Comparison of ENCODE assay signal across 8 cellular contexts in genomic region chr11:125348704-125349635, GRCh38.
DNase-seq lines count a peak whose midpoint lies in the region; ATAC-seq and TF ChIP-seq lines count a peak whose summit lies in the region.

No MANE protein-coding gene starts in this region.

- no peaks in the 10 kb centered on the region for H3K4me1 Mint-ChIP-seq in activated B cell treated with CpG ODN at 0.5 μM for 24 hours

- no peaks in the 10 kb centered on the region for H3K36me3 ChIP-seq in colonic mucosa

- H3K9ac ChIP-seq in colonic mucosa (ENCODE audit: low read depth in 2 of 2, low read length in 2 of 2): no peak overlapping the region

- no peaks in the 10 kb centered on the region for H3K27me3 ChIP-seq in colonic mucosa

- intact Hi-C loops in activated B cell treated with CpG ODN at 0.5 μM for 24 hours (cut with micrococcal nuclease): loop anchor here (1.0 to 2.0 kb wide), 2 partner anchors 56 to 387 kb away; no protein-coding TSS in a partner anchor
- intact Hi-C loops in colonic mucosa (cut with DNase I): loop anchor here (5.0 to 10.0 kb wide), 4 partner anchors 187 to 387 kb away; partner anchors contain the start of gene PKNOX2

- peak; percentile 19 to 48 for DNase-seq in NCI-H524 (lab: John Stamatoyannopoulos, UW)
- no peak for DNase-seq in NCI-H524 treated with DMSO at 0.1 percent for 48 hours (lab: John Stamatoyannopoulos, UW)
- peak; percentile 31 for DNase-seq in activated B cell treated with CpG ODN at 0.5 μM for 24 hours
- peak; percentile 48 for DNase-seq in colonic mucosa
- peak; percentile 66 for DNase-seq in medulla oblongata (ENCODE audit: extremely low spot score)
- peak; percentile 13 for DNase-seq in stimulated activated CD8-positive, alpha-beta memory T cell treated with anti-CD3 and anti-CD28 coated beads, Interleukin-7, amount 100 ng/mL, for 24 hours (ENCODE audit: low read depth)

- TF ChIP-seq CTCF in activated B cell treated with CpG ODN at 0.5 μM for 24 hours (IDR thresholded peaks at IDR 0.05) (peak; percentile 40), colonic mucosa (IDR thresholded peaks at IDR 0.05) (peak; percentile 88)

- POLR2A ChIA-PET in activated B cell treated with CpG ODN at 0.5 μM for 24 hours (lab: Charles Lee): no interaction called here

- peaks cover 21% of the 10 kb centered on the region for H3K27me3 Mint-ChIP-seq in activated B cell treated with CpG ODN at 0.5 μM for 24 hours

- CTCF ChIA-PET in activated B cell treated with CpG ODN at 0.5 μM for 24 hours (lab: Charles Lee): no interaction called here

- no peaks in the 10 kb centered on the region for H3K9me3 ChIP-seq in colonic mucosa

- peak; percentile 47 for TF ChIP-seq RAD21 in Ishikawa (IDR thresholded peaks at IDR 0.05; ENCODE audit: low read depth)

- no peak overlapping the region for H3K27ac ChIP-seq in colonic mucosa

- no peaks in the 10 kb centered on the region for H3K9me3 Mint-ChIP-seq in activated B cell treated with CpG ODN at 0.5 μM for 24 hours

- no peaks in the 10 kb centered on the region for H3K36me3 Mint-ChIP-seq in activated B cell treated with CpG ODN at 0.5 μM for 24 hours (ENCODE audit: low read depth)

- TF ChIP-seq EP300 in Ishikawa (IDR thresholded peaks at IDR 0.05; ENCODE audit: borderline replicate concordance): no peak

- H3K4me3 ChIP-seq in colonic mucosa: no peak overlapping the region

- no peak overlapping the region for H3K4me3 Mint-ChIP-seq in activated B cell treated with CpG ODN at 0.5 μM for 24 hours

- H3K27ac Mint-ChIP-seq in activated B cell treated with CpG ODN at 0.5 μM for 24 hours: no peak overlapping the region

- no peaks in the 10 kb centered on the region for H3K4me1 ChIP-seq in colonic mucosa

- ATAC-seq in activated B cell treated with CpG ODN at 0.5 μM for 24 hours (ENCODE audit: low read depth) (peak; percentile 54), GM21515 (IDR thresholded peaks at IDR 0.05; ENCODE audit: unreplicated experiment) (no peak)

TF ChIP-seq in Ishikawa, 13 proteins besides CTCF, POLR2A, EP300 and RAD21:
- no peak for TF ChIP-seq EGR1 (IDR thresholded peaks at IDR 0.05)
- no peak for TF ChIP-seq TAF1 (IDR thresholded peaks at IDR 0.05; ENCODE audit: low read depth)
- TF ChIP-seq USF1 (IDR thresholded peaks at IDR 0.05): no peak
- TF ChIP-seq CREB1 (IDR thresholded peaks at IDR 0.05; ENCODE audit: low read depth): no peak
- no peak for TF ChIP-seq TEAD4 (IDR thresholded peaks at IDR 0.05)
- no peak for TF ChIP-seq FOXM1 (IDR thresholded peaks at IDR 0.05; ENCODE audit: borderline replicate concordance, low read depth)
- TF ChIP-seq REST (IDR thresholded peaks at IDR 0.05; ENCODE audit: low read depth): no peak
- TF ChIP-seq YY1 (IDR thresholded peaks at IDR 0.05; ENCODE audit: low read depth): no peak
- no peak for TF ChIP-seq CEBPB (IDR thresholded peaks at IDR 0.05)
- TF ChIP-seq NFIC (IDR thresholded peaks at IDR 0.05): no peak
- no peak for TF ChIP-seq TCF12 (IDR thresholded peaks at IDR 0.05; ENCODE audit: low read depth)
- TF ChIP-seq MAX (IDR thresholded peaks at IDR 0.05): no peak
- TF ChIP-seq ZBTB7A (IDR thresholded peaks at IDR 0.05; ENCODE audit: low read depth): no peak
